Comparison of ENCODE assay signal across 16 cellular contexts in genomic region chr10:3278771-3279170, GRCh38.
DNase-seq lines count a peak whose midpoint lies in the region; ATAC-seq and TF ChIP-seq lines count a peak whose summit lies in the region.
"Had no signal": no experiment of that assay in that cellular context is flagged by ENCODE, and none has a peak within 500 bp of the region (broad histone marks: within the 10 kb centered on the region; RNA-seq: fewer than 3 reads in every experiment).

No MANE protein-coding gene starts in this region.

- no peak overlapping the region for H3K9ac ChIP-seq in BLaER1 treated with 17β-estradiol and CSF1 and Interleukin-3, amounts not matched to agents 10 nM and 100 nM
- H3K9ac ChIP-seq: GM23248 had no signal

- H3K4me1 ChIP-seq in BLaER1 treated with 17β-estradiol and CSF1 and Interleukin-3, amounts not matched to agents 10 nM and 100 nM = peaks cover 3 to 9% (median 7%) of the 10 kb centered on the region in 10 experiments; a peak in 15 of 20 replicates
- no peaks in the 10 kb centered on the region for H3K4me1 ChIP-seq in Peyer's patch

- peak overlapping the region in 10 of 11 experiments; percentile 10 to 76 (median 39); a peak in 16 of 22 replicates for H3K4me2 ChIP-seq in BLaER1 treated with 17β-estradiol and CSF1 and Interleukin-3, amounts not matched to agents 10 nM and 100 nM

- no peak overlapping the region for H3K4me3 ChIP-seq in BLaER1 treated with 17β-estradiol and CSF1 and Interleukin-3, amounts not matched to agents 10 nM and 100 nM
- H3K4me3 ChIP-seq in Peyer's patch = no peak overlapping the region
- H3K4me3 ChIP-seq: GM23248 had no signal

- H3K36me3 ChIP-seq in BLaER1 treated with 17β-estradiol and CSF1 and Interleukin-3, amounts not matched to agents 10 nM and 100 nM = no peaks in the 10 kb centered on the region
- no peaks in the 10 kb centered on the region for H3K36me3 ChIP-seq in Peyer's patch

- H3K27ac ChIP-seq in BLaER1 treated with 17β-estradiol and CSF1 and Interleukin-3, amounts not matched to agents 10 nM and 100 nM = no peak overlapping the region
- no peak overlapping the region for H3K27ac ChIP-seq in Peyer's patch
- H3K27ac ChIP-seq: GM23248 had no signal

- no peak for ATAC-seq in GM19463 (IDR thresholded peaks at IDR 0.05; ENCODE audit: unreplicated experiment)

- H3K27me3 ChIP-seq in BLaER1 treated with 17β-estradiol and CSF1 and Interleukin-3, amounts not matched to agents 10 nM and 100 nM = no peaks in the 10 kb centered on the region
- no peaks in the 10 kb centered on the region for H3K27me3 ChIP-seq in Peyer's patch

- DNase-seq in NCI-H146 treated with DMSO at 0.1 percent for 48 hours (lab: John Stamatoyannopoulos, UW; ENCODE audit: unreplicated experiment) (peak; percentile 80), dermis blood vessel endothelial cell (peak; percentile 41), lung microvascular endothelial cell (ENCODE audit: low read depth in 2 of 2) (peak; percentile 43 to 51), superior temporal gyrus (ENCODE audit: extremely low spot score) (no peak), Peyer's patch (no peak)
- DNase-seq: Calu3; CD4-positive, alpha-beta T cell; CD8-positive, alpha-beta memory T cell; DMS53; DMS79 treated with DMSO at 0.1 percent for 48 hours; GF-D8; GM23248; H7; HCEC 1CT had no signal

- H3K9me3 ChIP-seq in BLaER1 treated with 17β-estradiol and CSF1 and Interleukin-3, amounts not matched to agents 10 nM and 100 nM (replicated peaks in 1 of 11) = peaks cover 0 to 18% (median 5%) of the 10 kb centered on the region in 11 experiments; a peak in 7 of 22 replicates
- H3K9me3 ChIP-seq in Peyer's patch = no peaks in the 10 kb centered on the region

- TF ChIP-seq CTCF in Peyer's patch (IDR thresholded peaks at IDR 0.05) = no peak

- H4K20me1 ChIP-seq in BLaER1 treated with 17β-estradiol and CSF1 and Interleukin-3, amounts not matched to agents 10 nM and 100 nM = no peaks in the 10 kb centered on the region

- TF ChIP-seq POLR2A in Peyer's patch (IDR thresholded peaks at IDR 0.05) = no peak

Comparison
In these comparisons a context has a peak if more than half of its experiments do, and no peak if none do; other contexts are left out.
1. DNase-seq: peak in NCI-H146 treated with DMSO at 0.1 percent for 48 hours (single experiment), dermis blood vessel endothelial cell (single experiment) and lung microvascular endothelial cell (2 of 2); none in superior temporal gyrus (single experiment) and Peyer's patch (0 of 3).